2 cellular contexts compared by ENCODE assay signal in genomic region chr1:221356693-221357092, GRCh38.
TF ChIP-seq lines count a peak whose summit lies in the region.

No MANE protein-coding gene starts in this region.

TF ChIP-seq in SK-N-SH, 30 proteins besides CTCF, POLR2A, EP300 and RAD21 (continued from another document):
- TF ChIP-seq PBX3 (IDR thresholded peaks at IDR 0.05), result no peak
- no peak for TF ChIP-seq REST (IDR thresholded peaks at IDR 0.05; ENCODE audit: low read depth, low read length)
- no peak for TF ChIP-seq TCF12 (IDR thresholded peaks at IDR 0.05)
- TF ChIP-seq GABPA (IDR thresholded peaks at IDR 0.05; ENCODE audit: low read depth), result no peak
- TF ChIP-seq ZBTB33 (IDR thresholded peaks at IDR 0.05; ENCODE audit: borderline replicate concordance, low read depth), result no peak
- TF ChIP-seq RFX5 (IDR thresholded peaks at IDR 0.05; ENCODE audit: low read length), result no peak
- no peak for TF ChIP-seq FOXM1 (IDR thresholded peaks at IDR 0.05; ENCODE audit: low read depth)
- no peak for TF ChIP-seq FOXJ3 (CRISPR knock-in tag; IDR thresholded peaks at IDR 0.05)
- no peak for TF ChIP-seq NFIC (IDR thresholded peaks at IDR 0.05; ENCODE audit: borderline replicate concordance)
- no peak for TF ChIP-seq USF2 (IDR thresholded peaks at IDR 0.05; ENCODE audit: borderline replicate concordance, low read depth, low read length)

TF ChIP-seq in SK-N-SH treated with all-trans-retinoic acid at 6 μM for 48 hours, 23 proteins besides CTCF, POLR2A, EP300 and RAD21 (continued from another document):
- TF ChIP-seq CSRNP3 (CRISPR knock-in tag; IDR thresholded peaks at IDR 0.05) (no peak), OSR1 (CRISPR knock-in tag; IDR thresholded peaks at IDR 0.05) (no peak), CSDC2 (CRISPR knock-in tag; IDR thresholded peaks at IDR 0.05) (no peak), GLIS3 (CRISPR knock-in tag; IDR thresholded peaks at IDR 0.05) (no peak), ESRRG (CRISPR knock-in tag; IDR thresholded peaks at IDR 0.05) (no peak), ZC3H10 (CRISPR knock-in tag; IDR thresholded peaks at IDR 0.05) (no peak)
TF ChIP-seq in SK-N-SH treated with all-trans-retinoic acid at 6 μM for 48 hours: peak in this region for 0.
